ENCODE assay signal across 8 cellular contexts in the genomic region with DNA sequence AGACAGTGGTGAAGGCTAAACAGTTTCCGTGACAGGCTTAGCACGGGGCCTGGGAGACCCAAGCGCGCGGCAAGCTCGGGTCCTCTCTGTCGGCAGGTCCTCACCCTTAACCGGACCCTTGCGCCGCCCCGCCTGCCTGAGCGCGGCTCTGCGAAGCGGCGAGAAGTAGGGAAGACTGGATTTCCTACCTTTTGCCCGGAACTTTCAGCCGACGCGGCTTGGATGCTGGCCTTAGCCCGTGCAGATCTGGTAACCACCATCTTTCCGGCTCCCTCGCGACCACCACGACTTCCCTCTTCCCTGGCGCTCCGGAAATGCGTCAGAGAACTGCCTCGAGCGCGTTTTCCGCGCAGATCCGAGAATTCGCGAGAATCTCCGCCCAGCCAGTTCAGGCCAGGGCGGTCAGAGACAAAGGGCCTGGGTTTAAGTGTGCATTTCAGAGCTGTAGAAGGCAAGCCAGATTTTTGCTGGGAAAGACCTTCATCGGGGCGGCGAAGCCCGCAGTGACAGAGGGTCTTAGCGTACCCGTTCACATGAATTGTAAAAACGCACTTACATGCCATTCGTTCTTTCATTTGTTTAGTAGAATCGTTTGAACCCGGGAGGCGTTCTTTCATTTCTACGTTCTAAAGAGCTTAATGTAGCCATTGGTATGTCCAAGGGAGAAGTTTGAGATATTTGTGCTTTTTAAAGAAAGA. TPM values are rescaled to one million over a fixed set of nuclear protein-coding genes. Genes with fewer than 3 reads are reported as not detected.
DNase-seq lines count a peak whose midpoint lies in the region; ATAC-seq and TF ChIP-seq lines count a peak whose summit lies in the region.

A gene with protein sequence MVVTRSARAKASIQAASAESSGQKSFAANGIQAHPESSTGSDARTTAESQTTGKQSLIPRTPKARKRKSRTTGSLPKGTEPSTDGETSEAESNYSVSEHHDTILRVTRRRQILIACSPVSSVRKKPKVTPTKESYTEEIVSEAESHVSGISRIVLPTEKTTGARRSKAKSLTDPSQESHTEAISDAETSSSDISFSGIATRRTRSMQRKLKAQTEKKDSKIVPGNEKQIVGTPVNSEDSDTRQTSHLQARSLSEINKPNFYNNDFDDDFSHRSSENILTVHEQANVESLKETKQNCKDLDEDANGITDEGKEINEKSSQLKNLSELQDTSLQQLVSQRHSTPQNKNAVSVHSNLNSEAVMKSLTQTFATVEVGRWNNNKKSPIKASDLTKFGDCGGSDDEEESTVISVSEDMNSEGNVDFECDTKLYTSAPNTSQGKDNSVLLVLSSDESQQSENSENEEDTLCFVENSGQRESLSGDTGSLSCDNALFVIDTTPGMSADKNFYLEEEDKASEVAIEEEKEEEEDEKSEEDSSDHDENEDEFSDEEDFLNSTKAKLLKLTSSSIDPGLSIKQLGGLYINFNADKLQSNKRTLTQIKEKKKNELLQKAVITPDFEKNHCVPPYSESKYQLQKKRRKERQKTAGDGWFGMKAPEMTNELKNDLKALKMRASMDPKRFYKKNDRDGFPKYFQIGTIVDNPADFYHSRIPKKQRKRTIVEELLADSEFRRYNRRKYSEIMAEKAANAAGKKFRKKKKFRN (minus strand): TSS at position 318 of the 698 bp plus-strand sequence. CDS start 58 bp downstream, at position 260.

- H3K9me3 Mint-ChIP-seq in activated naive CD4-positive, alpha-beta T cell treated with anti-CD3 and anti-CD28 coated beads, Interleukin-2, amount 10 ng/mL, durations not matched to agents 7 days and 5 days, result no peaks in the 10 kb centered on the region

- H3K36me3 Mint-ChIP-seq in activated naive CD4-positive, alpha-beta T cell treated with anti-CD3 and anti-CD28 coated beads, Interleukin-2, amount 10 ng/mL, durations not matched to agents 7 days and 5 days, result peaks cover 40% of the 10 kb centered on the region

- H3K4me3 ChIP-seq in SK-N-MC (peak within 1 kb of the TSS; percentile 94), gastroesophageal sphincter (peak within 1 kb of the TSS; percentile 85 to 92)

- H3K4me3 Mint-ChIP-seq in activated naive CD4-positive, alpha-beta T cell treated with anti-CD3 and anti-CD28 coated beads, Interleukin-2, amount 10 ng/mL, durations not matched to agents 7 days and 5 days, result peak within 1 kb of the TSS; percentile 86

- peaks cover 39% of the 10 kb centered on the region for H3K36me3 ChIP-seq in SK-N-MC (ENCODE audit: insufficient read depth, low read length)
- peaks cover 5 to 44% of the 10 kb centered on the region in 2 donors for H3K36me3 ChIP-seq in gastroesophageal sphincter

- POLR2A ChIA-PET in HEK293T (lab: Yijun Ruan, JAX), result interaction anchor here (0.6 to 2.9 kb wide), 22 partner anchors 9 to 326 kb away, joined by 3 to 17 read pairs (median 3); a partner anchor contains a TSS

- peaks cover 0 to 41% (median 13%) of the 10 kb centered on the region in 3 donors for H3K4me1 ChIP-seq in gastroesophageal sphincter

- TF ChIP-seq CTCF in gastroesophageal sphincter (IDR thresholded peaks at IDR 0.05), result peak in 1 of 4 experiments; percentile 27

- peaks cover 44% of the 10 kb centered on the region for H3K4me1 Mint-ChIP-seq in activated naive CD4-positive, alpha-beta T cell treated with anti-CD3 and anti-CD28 coated beads, Interleukin-2, amount 10 ng/mL, durations not matched to agents 7 days and 5 days

- no peaks in the 10 kb centered on the region for H3K9me3 ChIP-seq in SK-N-MC (ENCODE audit: low read depth, low read length)
- H3K9me3 ChIP-seq in gastroesophageal sphincter, result no peaks in the 10 kb centered on the region

- no peak for TF ChIP-seq EP300 in gastroesophageal sphincter (IDR thresholded peaks at IDR 0.05)

- no peaks in the 10 kb centered on the region for H3K27me3 Mint-ChIP-seq in activated naive CD4-positive, alpha-beta T cell treated with anti-CD3 and anti-CD28 coated beads, Interleukin-2, amount 10 ng/mL, durations not matched to agents 7 days and 5 days

- CTCF ChIA-PET in HEK293T (lab: Yijun Ruan, JAX), result interaction anchor here (0.7 to 1.2 kb wide), 3 partner anchors 30 to 454 kb away, joined by 3 to 11 read pairs (median 6); a partner anchor contains a TSS
- CTCF ChIA-PET in activated naive CD4-positive, alpha-beta T cell treated with anti-CD3 and anti-CD28 coated beads, Interleukin-2, amount 10 ng/mL, durations not matched to agents 7 days and 5 days (lab: Charles Lee), result interaction anchor here (0.7 to 1.4 kb wide), 2 partner anchors 30 to 32 kb away, joined by 3 to 7 read pairs; a partner anchor contains a TSS

- H3K27ac Mint-ChIP-seq in activated naive CD4-positive, alpha-beta T cell treated with anti-CD3 and anti-CD28 coated beads, Interleukin-2, amount 10 ng/mL, durations not matched to agents 7 days and 5 days, result peak within 1 kb of the TSS; percentile 92

- 1% methylated on average over 20 to 28 of the region's 50 CpGs for WGBS in gastroesophageal sphincter (ENCODE audit: low coverage in 1 of 2), 2 donors

- peak; percentile 98 for ATAC-seq in gastroesophageal sphincter

- peak within 1 kb of the TSS; percentile 87 for H3K27ac ChIP-seq in SK-N-MC
- peak within 1 kb of the TSS; percentile 78 to 96 (median 92) for H3K27ac ChIP-seq in gastroesophageal sphincter

- TF ChIP-seq POLR2A in gastroesophageal sphincter (IDR thresholded peaks at IDR 0.05), result peak; percentile 80 to 87

- H3K9ac ChIP-seq in SK-N-MC (ENCODE audit: insufficient read length), result peak within 1 kb of the TSS; percentile 96

- peak; percentile 95 for DNase-seq in GM03348 (ENCODE audit: low spot score)
- peak; percentile 97 for DNase-seq in HEK293T (ENCODE audit: extremely low spot score)
- peak; percentile 87 for DNase-seq in MV-4-11 (lab: John Stamatoyannopoulos, UW)
- DNase-seq in SK-N-MC (ENCODE audit: low read depth, low spot score), result peak; percentile 48
- peak; percentile 94 for DNase-seq in activated naive CD4-positive, alpha-beta T cell treated with anti-CD3 and anti-CD28 coated beads, Interleukin-2, amount 10 ng/mL, durations not matched to agents 7 days and 5 days
- peak; percentile 51 for DNase-seq in non-pigmented ciliary epithelial cell (ENCODE audit: low read depth)
- DNase-seq in superior temporal gyrus (ENCODE audit: extremely low spot score), result peak; percentile 96

- H3K27me3 ChIP-seq in gastroesophageal sphincter, result no peaks in the 10 kb centered on the region

TF ChIP-seq in HEK293T, 16 proteins besides CTCF, POLR2A, EP300 and RAD21:
- TF ChIP-seq HDGF (IDR thresholded peaks at IDR 0.05; ENCODE audit: borderline replicate concordance) (no peak), SP1 (IDR thresholded peaks at IDR 0.05) (no peak), TARDBP (IDR thresholded peaks at IDR 0.05) (no peak), NFRKB (IDR thresholded peaks at IDR 0.05) (peak; percentile 68), LEF1 (IDR thresholded peaks at IDR 0.05; ENCODE audit: borderline replicate concordance) (no peak), SUZ12 (IDR thresholded peaks at IDR 0.05) (no peak), FOXM1 (IDR thresholded peaks at IDR 0.05; ENCODE audit: borderline replicate concordance) (no peak), ELF4 (IDR thresholded peaks at IDR 0.05) (peak; percentile 89), L3MBTL2 (conservative IDR thresholded peaks at IDR 0.05) (peak; percentile 60), FOXK2 (IDR thresholded peaks at IDR 0.05) (no peak), CTBP1 (IDR thresholded peaks at IDR 0.05; ENCODE audit: borderline replicate concordance) (no peak), ARNT (IDR thresholded peaks at IDR 0.05) (no peak)
- TF ChIP-seq, protein P1, sequence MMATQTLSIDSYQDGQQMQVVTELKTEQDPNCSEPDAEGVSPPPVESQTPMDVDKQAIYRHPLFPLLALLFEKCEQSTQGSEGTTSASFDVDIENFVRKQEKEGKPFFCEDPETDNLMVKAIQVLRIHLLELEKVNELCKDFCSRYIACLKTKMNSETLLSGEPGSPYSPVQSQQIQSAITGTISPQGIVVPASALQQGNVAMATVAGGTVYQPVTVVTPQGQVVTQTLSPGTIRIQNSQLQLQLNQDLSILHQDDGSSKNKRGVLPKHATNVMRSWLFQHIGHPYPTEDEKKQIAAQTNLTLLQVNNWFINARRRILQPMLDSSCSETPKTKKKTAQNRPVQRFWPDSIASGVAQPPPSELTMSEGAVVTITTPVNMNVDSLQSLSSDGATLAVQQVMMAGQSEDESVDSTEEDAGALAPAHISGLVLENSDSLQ (IDR thresholded peaks at IDR 0.05), result no peak
TF ChIP-seq in HEK293T: peak in this region for 3.

RNA-seq across cellular contexts. Expression of the gene that starts here (rescaled TPM):
- total RNA-seq in gastroesophageal sphincter, result 10 to 100 TPM; 30.6 to 42.2 (median 40.3) TPM

Comparison
In these comparisons a context has a peak if more than half of its experiments do, and no peak if none do; other contexts are left out.
1. Peak in every context shown above with its lines: DNase-seq, ATAC-seq, H3K4me3 ChIP-seq and H3K27ac ChIP-seq.